15 cellular contexts compared by ENCODE assay signal in genomic region chr21:35150562-35151226, GRCh38.
DNase-seq lines count a peak whose midpoint lies in the region; ATAC-seq and TF ChIP-seq lines count a peak whose summit lies in the region.
"Had no signal": no experiment of that assay in that cellular context is flagged by ENCODE, and none has a peak within 500 bp of the region (broad histone marks: within the 10 kb centered on the region; RNA-seq: fewer than 3 reads in every experiment).

No MANE protein-coding gene starts in this region.

- TF ChIP-seq CTCF in fibroblast of mammary gland (conservative IDR thresholded peaks at IDR 0.05; ENCODE audit: control insufficient read depth, insufficient read depth, low read depth, low read length): no peak

- no peaks in the 10 kb centered on the region for H3K27me3 Mint-ChIP-seq in activated T-cell treated with anti-CD3 and anti-CD28 coated beads, Interleukin-2, amount 50 U/mL, for 4 hours (ENCODE audit: low read depth)
- H3K27me3 Mint-ChIP-seq in stimulated activated naive B cell treated with anti-CD40 and anti-IgM and Interleukin-4, amounts not matched to agents 10 μg/mL and 1 μg/mL and 100 μg/mL, for 72 hours: no peaks in the 10 kb centered on the region

- H3K4me1 Mint-ChIP-seq in activated T-cell treated with anti-CD3 and anti-CD28 coated beads, Interleukin-2, amount 50 U/mL, for 4 hours (ENCODE audit: low read depth): peaks cover 46% of the 10 kb centered on the region
- peaks cover 4 to 11% of the 10 kb centered on the region in 2 donors for H3K4me1 Mint-ChIP-seq in stimulated activated naive B cell treated with anti-CD40 and anti-IgM and Interleukin-4, amounts not matched to agents 10 μg/mL and 1 μg/mL and 100 μg/mL, for 72 hours
- H3K4me1 Mint-ChIP-seq: H9 had no signal

- H3K4me3 Mint-ChIP-seq in activated T-cell treated with anti-CD3 and anti-CD28 coated beads, Interleukin-2, amount 50 U/mL, for 4 hours: peak overlapping the region; percentile 0
- H3K4me3 Mint-ChIP-seq in stimulated activated naive B cell treated with anti-CD40 and anti-IgM and Interleukin-4, amounts not matched to agents 10 μg/mL and 1 μg/mL and 100 μg/mL, for 72 hours: no peak overlapping the region
- H3K4me3 Mint-ChIP-seq: H9, T-cell had no signal

- ATAC-seq in activated T-cell treated with anti-CD3 and anti-CD28 coated beads, Interleukin-2, amount 50 U/mL, for 4 hours: peak; percentile 73 to 74
- peak; percentile 29 to 38 for ATAC-seq in stimulated activated naive B cell treated with anti-CD40 and anti-IgM and Interleukin-4, amounts not matched to agents 10 μg/mL and 1 μg/mL and 100 μg/mL, for 72 hours (replicated peaks)
- ATAC-seq in GM21515 (IDR thresholded peaks at IDR 0.05; ENCODE audit: unreplicated experiment) (no peak), HG03108 (IDR thresholded peaks at IDR 0.05; ENCODE audit: unreplicated experiment) (no peak), HG03442 (IDR thresholded peaks at IDR 0.05; ENCODE audit: unreplicated experiment) (no peak)
- ATAC-seq: T-cell had no signal

- no peaks in the 10 kb centered on the region for H3K36me3 Mint-ChIP-seq in activated T-cell treated with anti-CD3 and anti-CD28 coated beads, Interleukin-2, amount 50 U/mL, for 4 hours (ENCODE audit: insufficient read depth)
- peaks cover 0 to 3% of the 10 kb centered on the region in 2 donors for H3K36me3 Mint-ChIP-seq in stimulated activated naive B cell treated with anti-CD40 and anti-IgM and Interleukin-4, amounts not matched to agents 10 μg/mL and 1 μg/mL and 100 μg/mL, for 72 hours

- no peak overlapping the region for H3K27ac Mint-ChIP-seq in stimulated activated naive B cell treated with anti-CD40 and anti-IgM and Interleukin-4, amounts not matched to agents 10 μg/mL and 1 μg/mL and 100 μg/mL, for 72 hours
- H3K27ac Mint-ChIP-seq: T-cell had no signal

- no peak overlapping the region for H3K4me3 ChIP-seq in fibroblast of mammary gland (ENCODE audit: control insufficient read depth, low read depth, low read length)
- H3K4me3 ChIP-seq: sigmoid colon had no signal

- DNase-seq in activated T-cell treated with anti-CD3 and anti-CD28 coated beads, Interleukin-2, amount 50 U/mL, for 4 hours: no peak
- no peak for DNase-seq in activated T-cell treated with anti-CD3 and anti-CD28 coated beads, Interleukin-2, amount 50 U/mL, for 48 hours
- DNase-seq in SW480 (ENCODE audit: low spot score) (peak; percentile 47), fibroblast of mammary gland (ENCODE audit: low read depth) (peak; percentile 35)
- no peak for DNase-seq in stimulated activated naive B cell treated with anti-CD40 and anti-IgM and Interleukin-4, amounts not matched to agents 10 μg/mL and 1 μg/mL and 100 μg/mL, for 72 hours
- DNase-seq: activated CD4-positive, alpha-beta T cell treated with anti-CD3 and anti-CD28 coated beads for 4 hours; DMS79; effector memory CD4-positive, alpha-beta T cell; H9; NCI-H1930; sigmoid colon; T-cell had no signal

- peaks cover 3% of the 10 kb centered on the region for H3K9me3 Mint-ChIP-seq in activated T-cell treated with anti-CD3 and anti-CD28 coated beads, Interleukin-2, amount 50 U/mL, for 4 hours
- H3K9me3 Mint-ChIP-seq in stimulated activated naive B cell treated with anti-CD40 and anti-IgM and Interleukin-4, amounts not matched to agents 10 μg/mL and 1 μg/mL and 100 μg/mL, for 72 hours: peaks cover 3 to 4% of the 10 kb centered on the region in 2 donors

Comparison
In these comparisons a context has a peak if more than half of its experiments do, and no peak if none do; other contexts are left out.
1. ATAC-seq: peak in activated T-cell treated with anti-CD3 and anti-CD28 coated beads, Interleukin-2, amount 50 U/mL, for 4 hours (2 of 2) and stimulated activated naive B cell treated with anti-CD40 and anti-IgM and Interleukin-4, amounts not matched to agents 10 μg/mL and 1 μg/mL and 100 μg/mL, for 72 hours (2 of 2); none in GM21515 (single experiment), HG03108 (single experiment) and HG03442 (single experiment).
2. DNase-seq: peak in SW480 (single experiment) and fibroblast of mammary gland (single experiment); none in activated T-cell treated with anti-CD3 and anti-CD28 coated beads, Interleukin-2, amount 50 U/mL, for 4 hours (single experiment), activated T-cell treated with anti-CD3 and anti-CD28 coated beads, Interleukin-2, amount 50 U/mL, for 48 hours (0 of 2) and stimulated activated naive B cell treated with anti-CD40 and anti-IgM and Interleukin-4, amounts not matched to agents 10 μg/mL and 1 μg/mL and 100 μg/mL, for 72 hours (single experiment).